ENCODE assay signal across 9 cellular contexts in genomic region chr6:111477481-111477938, GRCh38. TPM values are rescaled to one million over a fixed set of nuclear protein-coding genes. Genes with fewer than 3 reads are reported as not detected.
A peak's percentile ranks its signal among the peaks of the same experiment; 100 is the strongest.
DNase-seq lines count a peak whose midpoint lies in the region; ATAC-seq, FAIRE-seq and TF ChIP-seq lines count a peak whose summit lies in the region.
"Had no signal": no experiment of that assay in that cellular context is flagged by ENCODE, and none has a peak within 500 bp of the region (broad histone marks: within the 10 kb centered on the region; RNA-seq: fewer than 3 reads in every experiment).

No MANE protein-coding gene starts in this region.

- no peak overlapping the region for H2AFZ ChIP-seq in PC-3 (ENCODE audit: low read length)

- CTCF ChIA-PET in PC-3 (lab: Charles Lee) = interaction anchor here (1.1 to 1.9 kb wide), 2 partner anchors 51 to 218 kb away, joined by 4 to 27 read pairs; a partner anchor contains a TSS

- 37 to 53% methylated on average over 1 of the region's 1 CpG for whole genome bisulfite sequencing in pancreas, 2 donors

- H3K9me3 ChIP-seq in PC-3 (ENCODE audit: low read length) (no peaks in the 10 kb centered on the region), pancreas (no peaks in the 10 kb centered on the region)

- no peak for TF ChIP-seq CTCF in PC-3 (conservative IDR thresholded peaks at IDR 0.05; ENCODE audit: low read depth, low read length)
- no peak for TF ChIP-seq CTCF in pancreas (IDR thresholded peaks at IDR 0.05)

- H3K27me3 ChIP-seq in PC-3 (ENCODE audit: low read length) (no peaks in the 10 kb centered on the region), pancreas (no peaks in the 10 kb centered on the region)

- H3K27ac ChIP-seq in PC-3 (ENCODE audit: low read length) (no peak overlapping the region), pancreas (no peak overlapping the region)

- peaks cover 5% of the 10 kb centered on the region; the same call in 1 of the 2 replicates for H4K20me1 ChIP-seq in PC-3 (ENCODE audit: low read length)

- POLR2A ChIA-PET in PC-3 (lab: Charles Lee; ENCODE audit: unreplicated experiment) = no interaction called here

- H3K36me3 ChIP-seq in PC-3 (ENCODE audit: low read depth, low read length) (no peaks in the 10 kb centered on the region), pancreas (no peaks in the 10 kb centered on the region)

- DNase-seq in EH (ENCODE audit: low read depth) = peak; percentile 27
- DNase-seq in PC-3 = no peak
- DNase-seq in kidney tubule cell (ENCODE audit: low spot score) = peak; percentile 66
- no peak for DNase-seq in activated CD4-positive, alpha-beta T cell treated with anti-CD3 and anti-CD28 coated beads, Interleukin-2, amount 50 U/mL, for 4 hours
- no peak for DNase-seq in H4 (ENCODE audit: low spot score)
- no peak for DNase-seq in pancreas
- DNase-seq in activated effector memory CD4-positive, alpha-beta T cell treated with anti-CD3 and anti-CD28 coated beads, Interleukin-2, amount 50 U/mL, for 16 hours = no peak
- DNase-seq: effector memory CD8-positive, alpha-beta T cell had no signal

- peak overlapping the region; percentile 71 for H3K4me2 ChIP-seq in PC-3 (ENCODE audit: low read length)

- H3K9me2 ChIP-seq in PC-3 (replicated peaks; ENCODE audit: low read length) = no peaks in the 10 kb centered on the region

- no peak for FAIRE-seq in pancreas (lab: Jason Lieb, UNC)

- H3K79me2 ChIP-seq in PC-3 (ENCODE audit: low read length) = peaks cover 95% of the 10 kb centered on the region

- H3K4me1 ChIP-seq in PC-3 (ENCODE audit: insufficient read depth, low read length) (peaks cover 27% of the 10 kb centered on the region), pancreas (peaks cover 19 to 44% (median 34%) of the 10 kb centered on the region in 3 donors)

- no peak overlapping the region for H3K9ac ChIP-seq in PC-3 (ENCODE audit: low read length)

- 0 out of 2 replicates have a peak overlapping the region, but pooled peaks have one; percentile 45 for H3K4me3 ChIP-seq in PC-3 (ENCODE audit: low read length)
- no peak overlapping the region for H3K4me3 ChIP-seq in pancreas

- no TSS peak for BruUV-seq in PC-3 (replicated peaks; lab: Mats Ljungman, UMichigan)

- no peaks in the 10 kb centered on the region for H3F3A ChIP-seq in PC-3 (ENCODE audit: low read length, unreplicated experiment)

- peak; percentile 44 for ATAC-seq in GM21576 (IDR thresholded peaks at IDR 0.05; ENCODE audit: unreplicated experiment)
- no peak for ATAC-seq in PC-3
- no peak for ATAC-seq in pancreas
- ATAC-seq: effector memory CD8-positive, alpha-beta T cell had no signal

- intact Hi-C loops in PC-3 (cut with micrococcal nuclease) (loop anchor here (5.0 kb wide), 1 partner anchor 60 kb away; no protein-coding TSS in a partner anchor), pancreas (cut with DNase I) (no loop called here)

RNA-seq across cellular contexts. Expression of gene REV3L, which starts 5.5 kb away (rescaled TPM):
- 13.9 and 25.3 TPM in 2 replicates for total RNA-seq in PC-3 (2014; rRNA removed)
- 8.4 and 11.5 TPM in 2 replicates for total RNA-seq in H4 (2014; rRNA removed; shearing (Covaris generic))
- total RNA-seq in pancreas = 10 to 100 TPM; 11.5 to 22.0 (median 16.2) TPM
- 10 to 100 TPM in 1 of 2 donors, 1 to 10 TPM in 1; 6.9 to 11.2 TPM for polyA plus RNA-seq in pancreas

Comparison
In these comparisons a context has a peak if more than half of its experiments do, and no peak if none do; other contexts are left out.
1. DNase-seq: peak in EH (single experiment) and kidney tubule cell (single experiment); none in PC-3 (single experiment), activated CD4-positive, alpha-beta T cell treated with anti-CD3 and anti-CD28 coated beads, Interleukin-2, amount 50 U/mL, for 4 hours (0 of 2), H4 (single experiment), pancreas (0 of 6) and activated effector memory CD4-positive, alpha-beta T cell treated with anti-CD3 and anti-CD28 coated beads, Interleukin-2, amount 50 U/mL, for 16 hours (single experiment).